In genomic region chr5:62574599-62574998, GRCh38 we compare ENCODE assay signal across 19 cellular contexts. TPM values are rescaled to one million over a fixed set of nuclear protein-coding genes. Genes with fewer than 3 reads are reported as not detected.
DNase-seq lines count a peak whose midpoint lies in the region; ATAC-seq and TF ChIP-seq lines count a peak whose summit lies in the region.
"Had no signal": no experiment of that assay in that cellular context is flagged by ENCODE, and none has a peak within 500 bp of the region (broad histone marks: within the 10 kb centered on the region; RNA-seq: fewer than 3 reads in every experiment).

No MANE protein-coding gene starts in this region.

- no peak overlapping the region for H3K4me3 Mint-ChIP-seq in activated T-helper 17 cell treated with anti-CD3 and anti-CD28 coated beads, Interleukin-2, amount 50 U/mL, for 72 hours
- no peak overlapping the region for H3K4me3 Mint-ChIP-seq in stimulated activated naive CD8-positive, alpha-beta T cell treated with anti-CD3 and anti-CD28 coated beads, Interleukin-15, amount 100 ng/mL, for 72 hours
- H3K4me3 Mint-ChIP-seq in type B pancreatic cell: no peak overlapping the region
- H3K4me3 Mint-ChIP-seq: activated CD8-positive, alpha-beta memory T cell treated with anti-CD3 and anti-CD28 coated beads, Interleukin-2, amount 10 ng/mL, durations not matched to agents 7 days and 5 days; B cell; dendritic cell treated with granulocyte-macrophage colony-stimulating factor and Interleukin-4, amounts not matched to agents 40 ng/mL and 50 ng/mL, for 4 days; natural killer cell treated with Interleukin-12 subunit alpha and Interleukin-12 subunit beta and Interleukin-15 and Interleukin-18, amount 100 ng/mL, for 72 hours had no signal

- H3K4me1 Mint-ChIP-seq in activated T-helper 17 cell treated with anti-CD3 and anti-CD28 coated beads, Interleukin-2, amount 50 U/mL, for 72 hours: peaks cover 24% of the 10 kb centered on the region
- H3K4me1 Mint-ChIP-seq in stimulated activated naive CD8-positive, alpha-beta T cell treated with anti-CD3 and anti-CD28 coated beads, Interleukin-15, amount 100 ng/mL, for 72 hours: peaks cover 35% of the 10 kb centered on the region
- peaks cover 8% of the 10 kb centered on the region for H3K4me1 Mint-ChIP-seq in type B pancreatic cell (ENCODE audit: unreplicated experiment)

- peaks cover 4% of the 10 kb centered on the region for H3K36me3 Mint-ChIP-seq in activated T-helper 17 cell treated with anti-CD3 and anti-CD28 coated beads, Interleukin-2, amount 50 U/mL, for 72 hours (ENCODE audit: low read depth)
- H3K36me3 Mint-ChIP-seq in type B pancreatic cell: peaks cover 3% of the 10 kb centered on the region
- H3K36me3 Mint-ChIP-seq: natural killer cell treated with Interleukin-12 subunit alpha and Interleukin-12 subunit beta and Interleukin-15 and Interleukin-18, amount 100 ng/mL, for 72 hours had no signal

- peak; percentile 66 for ATAC-seq in GM18502 (IDR thresholded peaks at IDR 0.05; ENCODE audit: poor library complexity, unreplicated experiment)
- peak; percentile 70 for ATAC-seq in GM21360 (IDR thresholded peaks at IDR 0.05; ENCODE audit: unreplicated experiment)
- ATAC-seq in HG02885 (IDR thresholded peaks at IDR 0.05; ENCODE audit: poor library complexity, unreplicated experiment): peak; percentile 62
- ATAC-seq in activated T-helper 17 cell treated with anti-CD3 and anti-CD28 coated beads, Interleukin-2, amount 50 U/mL, for 72 hours (replicated peaks): peak; percentile 49
- no peak for ATAC-seq in stimulated activated naive CD8-positive, alpha-beta T cell treated with anti-CD3 and anti-CD28 coated beads, Interleukin-15, amount 100 ng/mL, for 72 hours
- ATAC-seq: activated CD8-positive, alpha-beta memory T cell treated with anti-CD3 and anti-CD28 coated beads, Interleukin-2, amount 10 ng/mL, durations not matched to agents 7 days and 5 days; esophagus mucosa had no signal

- TF ChIP-seq CTCF in type B pancreatic cell (conservative IDR thresholded peaks at IDR 0.05): no peak

- H3K27me3 Mint-ChIP-seq in activated T-helper 17 cell treated with anti-CD3 and anti-CD28 coated beads, Interleukin-2, amount 50 U/mL, for 72 hours: no peaks in the 10 kb centered on the region
- H3K27me3 Mint-ChIP-seq in stimulated activated naive CD8-positive, alpha-beta T cell treated with anti-CD3 and anti-CD28 coated beads, Interleukin-15, amount 100 ng/mL, for 72 hours: no peaks in the 10 kb centered on the region
- H3K27me3 Mint-ChIP-seq in type B pancreatic cell: no peaks in the 10 kb centered on the region
- H3K27me3 Mint-ChIP-seq: activated CD8-positive, alpha-beta memory T cell treated with anti-CD3 and anti-CD28 coated beads, Interleukin-2, amount 10 ng/mL, durations not matched to agents 7 days and 5 days; B cell; dendritic cell treated with granulocyte-macrophage colony-stimulating factor and Interleukin-4, amounts not matched to agents 40 ng/mL and 50 ng/mL, for 4 days; natural killer cell treated with Interleukin-12 subunit alpha and Interleukin-12 subunit beta and Interleukin-15 and Interleukin-18, amount 100 ng/mL, for 72 hours had no signal

- DNase-seq in 8988T: no peak
- DNase-seq in stimulated activated naive CD8-positive, alpha-beta T cell treated with anti-CD3 and anti-CD28 coated beads, Interleukin-15, amount 100 ng/mL, for 72 hours: no peak
- no peak for DNase-seq in type B pancreatic cell (ENCODE audit: extremely low spot score, unreplicated experiment)
- no peak for DNase-seq in NCI-H524 (lab: John Stamatoyannopoulos, UW)
- DNase-seq: activated CD8-positive, alpha-beta memory T cell treated with anti-CD3 and anti-CD28 coated beads, Interleukin-2, amount 10 ng/mL, durations not matched to agents 7 days and 5 days; activated naive CD4-positive, alpha-beta T cell; GOT3; NCI-H1694 treated with DMSO at 0.1 percent for 48 hours; NCI-H446; psoas muscle; SHP77 had no signal

- no peaks in the 10 kb centered on the region for H3K9me3 Mint-ChIP-seq in activated T-helper 17 cell treated with anti-CD3 and anti-CD28 coated beads, Interleukin-2, amount 50 U/mL, for 72 hours
- H3K9me3 Mint-ChIP-seq in stimulated activated naive CD8-positive, alpha-beta T cell treated with anti-CD3 and anti-CD28 coated beads, Interleukin-15, amount 100 ng/mL, for 72 hours: no peaks in the 10 kb centered on the region
- no peaks in the 10 kb centered on the region for H3K9me3 Mint-ChIP-seq in type B pancreatic cell
- H3K9me3 Mint-ChIP-seq: dendritic cell treated with granulocyte-macrophage colony-stimulating factor and Interleukin-4, amounts not matched to agents 40 ng/mL and 50 ng/mL, for 4 days; natural killer cell treated with Interleukin-12 subunit alpha and Interleukin-12 subunit beta and Interleukin-15 and Interleukin-18, amount 100 ng/mL, for 72 hours had no signal

- H3K27ac Mint-ChIP-seq in activated T-helper 17 cell treated with anti-CD3 and anti-CD28 coated beads, Interleukin-2, amount 50 U/mL, for 72 hours: peak overlapping the region; percentile 32
- no peak overlapping the region for H3K27ac Mint-ChIP-seq in stimulated activated naive CD8-positive, alpha-beta T cell treated with anti-CD3 and anti-CD28 coated beads, Interleukin-15, amount 100 ng/mL, for 72 hours
- H3K27ac Mint-ChIP-seq in type B pancreatic cell: no peak overlapping the region
- H3K27ac Mint-ChIP-seq: activated CD8-positive, alpha-beta memory T cell treated with anti-CD3 and anti-CD28 coated beads, Interleukin-2, amount 10 ng/mL, durations not matched to agents 7 days and 5 days; B cell; dendritic cell treated with granulocyte-macrophage colony-stimulating factor and Interleukin-4, amounts not matched to agents 40 ng/mL and 50 ng/mL, for 4 days had no signal

RNA-seq across cellular contexts. Expression of gene LRRC70, which starts 4.0 kb away (rescaled TPM):
- total RNA-seq in activated T-helper 17 cell treated with anti-CD3 and anti-CD28 coated beads, Interleukin-2, amount 50 U/mL, for 72 hours: 1 to 10 TPM; 1.1 to 2.5 TPM
- total RNA-seq in type B pancreatic cell (ENCODE audit: low replicate concordance): 1.1 and 1.3 TPM in 2 replicates
